ENCODE assay signal across 9 cellular contexts in the genomic region with DNA sequence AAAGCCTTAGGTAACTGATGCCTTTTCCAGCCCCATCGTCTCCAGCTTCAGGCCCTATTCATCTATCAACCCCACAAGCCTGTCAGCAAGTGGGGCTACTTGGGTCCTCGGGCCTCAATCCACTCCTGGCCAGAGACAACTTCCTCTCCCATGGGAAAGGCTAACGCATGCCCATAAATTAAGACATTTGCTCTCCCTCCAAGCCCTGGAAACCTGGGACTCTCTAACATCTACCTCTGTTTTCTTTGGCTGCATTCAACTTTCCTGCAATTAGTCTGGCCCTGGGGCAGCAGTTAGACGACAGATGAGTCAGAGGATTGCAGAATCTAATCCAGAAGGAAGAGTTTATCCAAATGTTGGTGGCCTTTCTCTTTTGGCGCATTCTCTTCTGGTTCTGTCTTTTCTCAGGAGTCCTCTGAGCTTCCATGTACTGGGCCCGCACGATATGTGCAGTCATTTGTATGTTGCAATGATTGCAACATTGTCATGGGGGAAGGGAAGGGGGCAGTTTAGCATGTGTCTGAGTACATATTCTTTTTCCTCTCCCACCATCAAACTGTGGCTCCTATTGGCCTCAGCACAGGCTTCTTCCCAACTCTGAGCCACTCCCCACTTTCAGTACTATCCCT. TPM values are rescaled to one million over a fixed set of nuclear protein-coding genes. Genes with fewer than 3 reads are reported as not detected.
DNase-seq lines count a peak whose midpoint lies in the region; TF ChIP-seq lines count a peak whose summit lies in the region.
"Had no signal": no experiment of that assay in that cellular context is flagged by ENCODE, and none has a peak within 500 bp of the region (broad histone marks: within the 10 kb centered on the region; RNA-seq: fewer than 3 reads in every experiment).

No MANE protein-coding gene starts in this region.

- intact Hi-C loops in colonic mucosa (cut with DNase I): no loop called here

- no peak overlapping the region for H3K9ac ChIP-seq in colonic mucosa (ENCODE audit: low read depth in 2 of 2, low read length in 2 of 2)

- peak; percentile 41 to 43 for DNase-seq in AML-193 (lab: John Stamatoyannopoulos, UW)
- peak; percentile 82 for DNase-seq in NCI-H446 treated with DMSO at 0.1 percent for 48 hours (lab: John Stamatoyannopoulos, UW)
- DNase-seq in colonic mucosa: peak; percentile 47
- DNase-seq in NCI-H2171 (lab: John Stamatoyannopoulos, UW): no peak
- no peak for DNase-seq in middle frontal gyrus (ENCODE audit: extremely low spot score, low spot score)
- DNase-seq in NCI-H82 treated with DMSO at 0.1 percent for 48 hours (lab: John Stamatoyannopoulos, UW; ENCODE audit: unreplicated experiment): no peak
- DNase-seq in stimulated activated CD4-positive, alpha-beta T cell treated with anti-CD3 and anti-CD28 coated beads, Interleukin-4, amount 100 ng/mL, for 1 hour: no peak
- DNase-seq: natural killer cell had no signal

- no peaks in the 10 kb centered on the region for H3K36me3 ChIP-seq in colonic mucosa
- peaks cover 45% of the 10 kb centered on the region for H3K36me3 ChIP-seq in mesodermal cell (ENCODE audit: control insufficient read depth, insufficient read depth, low read length)

- no peak overlapping the region for H3K27ac ChIP-seq in colonic mucosa
- peak overlapping the region; percentile 23 for H3K27ac ChIP-seq in mesodermal cell (ENCODE audit: low read depth, low read length, severe bottlenecking)

- 78 to 80% methylated on average over 4 to 5 of the region's 7 CpGs for WGBS in mesodermal cell (ENCODE audit: insufficient coverage in 2 of 2), 2 experiments

- no peaks in the 10 kb centered on the region for H3K27me3 ChIP-seq in colonic mucosa

- H3K9me3 ChIP-seq in colonic mucosa: no peaks in the 10 kb centered on the region
- H3K9me3 ChIP-seq in mesodermal cell (ENCODE audit: control insufficient read depth, low read length): no peaks in the 10 kb centered on the region

- no peaks in the 10 kb centered on the region for H3K4me1 ChIP-seq in colonic mucosa
- peaks cover 14% of the 10 kb centered on the region for H3K4me1 ChIP-seq in mesodermal cell (ENCODE audit: control insufficient read depth, insufficient read depth, low read length, poor library complexity, severe bottlenecking)

- H3K4me3 ChIP-seq in colonic mucosa: no peak overlapping the region
- H3K4me3 ChIP-seq in mesodermal cell (ENCODE audit: extremely low read depth, insufficient read depth, low read length, poor library complexity, severe bottlenecking): no peak overlapping the region

- no peak for TF ChIP-seq CTCF in colonic mucosa (IDR thresholded peaks at IDR 0.05)

RNA-seq across cellular contexts. Expression of gene NAV1, which starts 54.4 kb away (rescaled TPM):
- total RNA-seq in colonic mucosa: 10 to 100 TPM; 17.9 to 24.1 TPM
- 56.2 TPM for polyA plus RNA-seq in mesodermal cell (2013, experiment 1 of 2)
- polyA plus RNA-seq in mesodermal cell (2013, experiment 2 of 2): 48.2 TPM

Comparison
In these comparisons a context has a peak if more than half of its experiments do, and no peak if none do; other contexts are left out.
1. DNase-seq: peak in AML-193 (2 of 2), NCI-H446 treated with DMSO at 0.1 percent for 48 hours (single experiment) and colonic mucosa (single experiment); none in NCI-H2171 (single experiment), middle frontal gyrus (single experiment), NCI-H82 treated with DMSO at 0.1 percent for 48 hours (single experiment) and stimulated activated CD4-positive, alpha-beta T cell treated with anti-CD3 and anti-CD28 coated beads, Interleukin-4, amount 100 ng/mL, for 1 hour (single experiment).